8 cellular contexts compared by ENCODE assay signal in genomic region chrX:154378799-154379568, GRCh38. TPM values are rescaled to one million over a fixed set of nuclear protein-coding genes. Genes with fewer than 3 reads are reported as not detected.
A peak's percentile ranks its signal among the peaks of the same experiment; 100 is the strongest.
DNase-seq lines count a peak whose midpoint lies in the region; TF ChIP-seq lines count a peak whose summit lies in the region.

EMD (plus strand) TSS chrX:154379295; CDS start chrX:154379485, 190 bp downstream.

- intact Hi-C loops in stomach (cut with DNase I; ENCODE audit: low total_unique reads): no loop called here

- H3K9me3 ChIP-seq in MG63 (no peaks in the 10 kb centered on the region), neural cell (ENCODE audit: low read length) (no peaks in the 10 kb centered on the region), stomach (no peaks in the 10 kb centered on the region)

- H3K4me3 ChIP-seq in H7 (ENCODE audit: insufficient read depth, low read depth, low read length): peak within 1 kb of the TSS; percentile 79
- H3K4me3 ChIP-seq in MG63: peak within 1 kb of the TSS; percentile 67
- H3K4me3 ChIP-seq in fibroblast of the aortic adventitia (ENCODE audit: low read depth, low read length): peak within 1 kb of the TSS; percentile 75
- H3K4me3 ChIP-seq in neural cell (ENCODE audit: low read length): peak within 1 kb of the TSS; percentile 78
- peak within 1 kb of the TSS; percentile 59 to 75 (median 64) for H3K4me3 ChIP-seq in stomach

- DNase-seq in ELF-1 (ENCODE audit: low read depth, low spot score) (peak; percentile 100), H7 (peak; percentile 97), MG63 (peak; percentile 98), SHP77 treated with DMSO at 0.1 percent for 48 hours (lab: John Stamatoyannopoulos, UW) (peak; percentile 94), activated gamma-delta T cell (lab: John Stamatoyannopoulos, UW) (peak; percentile 100), fibroblast of the aortic adventitia (ENCODE audit: low read depth) (peak; percentile 95), stomach (peak; percentile 96)

- peaks cover 3% of the 10 kb centered on the region; the same call in 1 of the 2 replicates for H3K27me3 ChIP-seq in H7 (ENCODE audit: control insufficient read depth, insufficient read depth, low read length)
- no peaks in the 10 kb centered on the region for H3K27me3 ChIP-seq in MG63
- no peaks in the 10 kb centered on the region for H3K27me3 ChIP-seq in neural cell (ENCODE audit: insufficient read depth, low read depth, low read length)
- H3K27me3 ChIP-seq in stomach: no peaks in the 10 kb centered on the region

- H3K79me2 ChIP-seq in neural cell (replicated peaks; ENCODE audit: insufficient read depth, low read length): peaks cover 9% of the 10 kb centered on the region

- no peaks in the 10 kb centered on the region for H4K20me1 ChIP-seq in neural cell (ENCODE audit: insufficient read depth)

- TF ChIP-seq POLR2A in stomach (IDR thresholded peaks at IDR 0.05): peak in 1 of 4 donors; percentile 31

- 0 to 53% (median 6%) methylated on average over 17 to 99 of the region's 103 CpGs for WGBS in stomach, 5 donors

- H2AFZ ChIP-seq in neural cell (ENCODE audit: low read depth, low read length): no peak within 1 kb of the TSS

- H3K4me1 ChIP-seq in stomach: peaks cover 4 to 42% (median 30%) of the 10 kb centered on the region in 4 donors

- TF ChIP-seq CTCF in fibroblast of the aortic adventitia (IDR thresholded peaks at IDR 0.05; ENCODE audit: insufficient read depth, low read length) (no peak), neural cell (IDR thresholded peaks at IDR 0.05; ENCODE audit: poor library complexity, severe bottlenecking) (no peak), stomach (IDR thresholded peaks at IDR 0.05) (no peak)

- H3K9me2 ChIP-seq in neural cell (ENCODE audit: insufficient read depth, low read length): no peaks in the 10 kb centered on the region

- H3K27ac ChIP-seq in neural cell (ENCODE audit: low read length) (peak within 1 kb of the TSS; percentile 89), stomach (peak within 1 kb of the TSS; percentile 96 to 99 (median 98))

- H3K36me3 ChIP-seq in H7 (replicated peaks; ENCODE audit: control insufficient read depth, insufficient read depth, low read length) (0 out of 2 replicates have a peak, but pooled peaks cover 3% of the 10 kb centered on the region), MG63 (peaks cover 3% of the 10 kb centered on the region), neural cell (ENCODE audit: insufficient read depth, low read length) (no peaks in the 10 kb centered on the region), stomach (peaks cover 0 to 14% (median 7%) of the 10 kb centered on the region in 4 donors)

- no peaks in the 10 kb centered on the region for H3F3A ChIP-seq in neural cell (ENCODE audit: insufficient read depth, low read length, poor library complexity, severe bottlenecking)

- H3K9ac ChIP-seq in neural cell (ENCODE audit: low read length): peak within 1 kb of the TSS; percentile 92

- TF ChIP-seq EP300 in neural cell (conservative IDR thresholded peaks at IDR 0.05; ENCODE audit: poor library complexity, severe bottlenecking) (peak; percentile 66), stomach (IDR thresholded peaks at IDR 0.05) (peak; percentile 26)

- H3K4me2 ChIP-seq in neural cell (ENCODE audit: low read length): peak within 1 kb of the TSS; percentile 65

- no peak for TF ChIP-seq RAD21 in neural cell (conservative IDR thresholded peaks at IDR 0.05)

TF ChIP-seq in neural cell, 6 proteins besides CTCF, POLR2A, EP300 and RAD21:
- peak; percentile 77 for TF ChIP-seq MXI1 (conservative IDR thresholded peaks at IDR 0.05; ENCODE audit: poor library complexity, severe bottlenecking)
- TF ChIP-seq EZH2 (IDR thresholded peaks at IDR 0.05; ENCODE audit: borderline replicate concordance, insufficient read depth, low read length, poor library complexity, severe bottlenecking): no peak
- peak; percentile 43 for TF ChIP-seq TAF1 (IDR thresholded peaks at IDR 0.05; ENCODE audit: low read depth)
- peak; percentile 97 for TF ChIP-seq POLR2AphosphoS5 (IDR thresholded peaks at IDR 0.05)
- peak; percentile 16 for TF ChIP-seq SMC3 (conservative IDR thresholded peaks at IDR 0.05; ENCODE audit: poor library complexity)
- TF ChIP-seq REST (IDR thresholded peaks at IDR 0.05; ENCODE audit: borderline replicate concordance): peak; percentile 74

RNA-seq across cellular contexts. Expression of gene EMD, which starts in this region (rescaled TPM):
- 56.2 and 57.1 TPM in 2 replicates for total RNA-seq in H7 (2014; rRNA removed; shearing (Covaris generic))
- total RNA-seq in MG63 (2014; rRNA removed; shearing (Covaris generic); ENCODE audit: low replicate concordance): 48.7 and 62.4 TPM in 2 replicates
- 9.6 and 29.9 TPM in 2 replicates for total RNA-seq in fibroblast of the aortic adventitia (ENCODE audit: low replicate concordance)
- 67.9 and 86.3 TPM in 2 replicates for polyA plus RNA-seq in neural cell
- 28.0 and 34.3 TPM in 2 replicates for polyA minus RNA-seq in neural cell
- total RNA-seq in stomach: 100 to 1,000 TPM in 1 of 5 donors, 10 to 100 TPM in 4; 24.2 to 117 (median 38.5) TPM
- polyA plus RNA-seq in stomach: 100 to 1,000 TPM in 1 of 3 donors, 10 to 100 TPM in 2; 62.9 to 135 (median 97.8) TPM

Comparison
In these comparisons a context has a peak if more than half of its experiments do, and no peak if none do; other contexts are left out.
1. Peak in every context shown above with its lines: DNase-seq, H3K4me3 ChIP-seq and H3K27ac ChIP-seq.